8 cellular contexts compared by ENCODE assay signal in the genomic region with DNA sequence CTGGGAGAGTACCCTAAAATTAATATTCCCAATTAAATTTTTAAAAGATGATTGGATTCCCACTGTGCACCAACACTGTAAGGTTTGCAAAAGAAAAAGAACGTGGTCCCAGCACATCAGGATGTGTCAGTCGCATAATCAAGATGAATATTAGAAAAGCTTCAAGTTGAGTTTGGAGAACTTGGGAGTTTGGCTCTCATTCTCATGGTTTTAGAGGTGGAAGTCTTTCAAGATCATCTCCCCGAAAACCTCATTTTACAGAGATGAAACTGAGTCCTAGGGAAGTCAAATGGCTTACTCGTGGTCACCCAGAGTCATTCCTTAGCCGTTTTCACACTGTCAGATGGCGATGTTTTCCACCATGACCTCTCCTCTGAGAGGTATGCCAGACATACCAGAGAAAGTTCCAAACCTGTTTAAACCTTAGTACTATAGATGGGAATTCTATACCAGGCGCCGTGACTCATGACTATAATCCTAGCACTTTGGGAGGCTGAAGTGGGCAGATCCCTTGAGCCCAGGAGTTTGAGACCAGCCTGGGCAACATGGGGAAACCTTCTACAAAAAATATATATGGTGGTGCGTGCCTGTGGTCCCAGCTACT. TPM values are rescaled to one million over a fixed set of nuclear protein-coding genes. Genes with fewer than 3 reads are reported as not detected.
DNase-seq lines count a peak whose midpoint lies in the region; ATAC-seq and TF ChIP-seq lines count a peak whose summit lies in the region.

No MANE protein-coding gene starts in this region.

- H3K4me1 ChIP-seq in RWPE2 (ENCODE audit: insufficient read depth, poor library complexity, severe bottlenecking) (peaks cover 18% of the 10 kb centered on the region), trophoblast cell (ENCODE audit: control insufficient read depth in 1 of 2, insufficient read depth in 2 of 2, low read length in 2 of 2) (peaks cover 12 to 21% of the 10 kb centered on the region in 2 experiments)

- TF ChIP-seq CTCF in RWPE2 (IDR thresholded peaks at IDR 0.05; ENCODE audit: poor library complexity, severe bottlenecking): no peak

- H2BK120ac ChIP-seq in trophoblast cell (ENCODE audit: insufficient read depth, low read length, poor library complexity): no peak overlapping the region

- H2AFZ ChIP-seq in trophoblast cell (ENCODE audit: insufficient read depth, low read length, poor library complexity): no peak overlapping the region

- H2BK5ac ChIP-seq in trophoblast cell (ENCODE audit: low read depth, low read length, poor library complexity): no peak overlapping the region

- H3K18ac ChIP-seq in trophoblast cell (ENCODE audit: low read length): no peak overlapping the region

- peaks cover 45% of the 10 kb centered on the region for H3K36me3 ChIP-seq in RWPE2 (ENCODE audit: low read depth)
- peaks cover 5 to 8% of the 10 kb centered on the region in 2 experiments for H3K36me3 ChIP-seq in trophoblast cell (ENCODE audit: control insufficient read depth in 1 of 2, insufficient read depth in 2 of 2, low read length in 2 of 2)

- peaks cover 10% of the 10 kb centered on the region for H3K79me2 ChIP-seq in trophoblast cell (ENCODE audit: control insufficient read depth, insufficient read depth, low read length, poor library complexity)

- H3K23ac ChIP-seq in trophoblast cell (ENCODE audit: low read length): no peak overlapping the region

- peak overlapping the region; percentile 93 for H3K4me2 ChIP-seq in trophoblast cell (ENCODE audit: low read length)

- ATAC-seq in RWPE2 (ENCODE audit: low read depth) (peak; percentile 43; the same call in 2 of the 3 replicates), HG03378 (IDR thresholded peaks at IDR 0.05; ENCODE audit: unreplicated experiment) (no peak), GM21390 (IDR thresholded peaks at IDR 0.05; ENCODE audit: unreplicated experiment) (no peak)

- H3K4me3 ChIP-seq in RWPE2 (ENCODE audit: severe bottlenecking) (peak overlapping the region; percentile 59), trophoblast cell (ENCODE audit: low read depth, low read length) (no peak overlapping the region)

- no peak overlapping the region for H4K12ac ChIP-seq in trophoblast cell (ENCODE audit: low read depth, low read length)

- no peak overlapping the region for H3K9ac ChIP-seq in trophoblast cell (ENCODE audit: low read length)

- H3K27ac ChIP-seq in RWPE2 (ENCODE audit: poor library complexity, severe bottlenecking): peak overlapping the region; percentile 98
- H3K27ac ChIP-seq in epithelial cell of prostate: peak overlapping the region; percentile 98
- H3K27ac ChIP-seq in trophoblast cell (ENCODE audit: low read depth, low read length): no peak overlapping the region

- H2AK5ac ChIP-seq in trophoblast cell (ENCODE audit: low read length): no peak overlapping the region

- no peak overlapping the region for H2BK12ac ChIP-seq in trophoblast cell (ENCODE audit: low read length)

- WGBS in trophoblast cell (ENCODE audit: extremely low coverage, insufficient coverage, insufficient read length): no CpG with 5 or more reads among the region's 9 CpGs

- no peak overlapping the region for H4K91ac ChIP-seq in trophoblast cell (ENCODE audit: low read depth, low read length)

- H3K14ac ChIP-seq in trophoblast cell (ENCODE audit: low read length): no peak overlapping the region

- H3K27me3 ChIP-seq in RWPE2 (ENCODE audit: insufficient read depth, poor library complexity, severe bottlenecking) (no peaks in the 10 kb centered on the region), trophoblast cell (ENCODE audit: insufficient read depth, low read length) (no peaks in the 10 kb centered on the region)

- DNase-seq in EL: peak; percentile 43
- DNase-seq in RWPE2 (ENCODE audit: low spot score): no peak
- DNase-seq in epithelial cell of prostate (ENCODE audit: low read depth, low spot score): no peak
- DNase-seq in trophoblast cell: peak; percentile 70 to 89
- no peak for DNase-seq in DMS 273 (lab: John Stamatoyannopoulos, UW; ENCODE audit: unreplicated experiment)
- no peak for DNase-seq in stimulated activated CD8-positive, alpha-beta memory T cell treated with anti-CD3 and anti-CD28 coated beads, Interleukin-4, amount 100 ng/mL, for 48 hours

- no peak overlapping the region for H4K8ac ChIP-seq in trophoblast cell (ENCODE audit: low read depth, low read length)

- no peak overlapping the region for H3K4ac ChIP-seq in trophoblast cell (ENCODE audit: low read depth, low read length)

- H3K9me3 ChIP-seq in RWPE2 (ENCODE audit: severe bottlenecking) (peaks cover 3% of the 10 kb centered on the region), trophoblast cell (ENCODE audit: insufficient read depth, low read depth, low read length) (peaks cover 4% of the 10 kb centered on the region)

- peaks cover 14% of the 10 kb centered on the region for H3K79me1 ChIP-seq in trophoblast cell (ENCODE audit: low read length)

RNA-seq across cellular contexts. Expression of a gene that starts 1.2 kb away (rescaled TPM):
- 71.4 and 71.6 TPM in 2 replicates for polyA plus RNA-seq in trophoblast cell (2013)

Comparison
In these comparisons a context has a peak if more than half of its experiments do, and no peak if none do; other contexts are left out.
1. DNase-seq: peak in EL (single experiment) and trophoblast cell (2 of 2); none in RWPE2 (single experiment), epithelial cell of prostate (single experiment), DMS 273 (single experiment) and stimulated activated CD8-positive, alpha-beta memory T cell treated with anti-CD3 and anti-CD28 coated beads, Interleukin-4, amount 100 ng/mL, for 48 hours (single experiment).